ENCODE assay signal across 22 cellular contexts in the genomic region with DNA sequence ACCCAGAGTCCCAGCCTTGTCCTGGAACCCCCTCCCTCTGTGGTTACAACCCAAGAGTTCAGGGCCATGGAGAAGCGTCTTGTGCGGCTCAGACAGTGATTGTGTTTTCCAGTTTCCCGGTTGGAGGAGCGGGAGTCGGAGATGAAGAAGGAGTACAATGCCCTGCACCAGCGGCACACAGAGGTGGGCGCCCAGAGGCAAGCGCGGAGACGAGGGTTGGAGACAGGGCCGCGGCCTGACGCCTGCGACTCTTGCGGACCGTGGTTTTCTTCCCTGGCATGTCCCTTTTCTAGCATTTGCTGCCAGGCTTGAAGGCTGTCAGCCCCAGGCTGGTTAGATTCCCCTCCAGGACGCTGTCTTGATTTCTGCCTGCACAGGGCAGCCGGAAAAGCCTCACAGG.
"Had no signal": no experiment of that assay in that cellular context is flagged by ENCODE, and none has a peak within 500 bp of the region (broad histone marks: within the 10 kb centered on the region; RNA-seq: fewer than 3 reads in every experiment).

No MANE protein-coding gene starts in this region.

- H3K9me3 ChIP-seq: MG63, SK-N-SH had no signal

- H3K27me3 ChIP-seq: MG63 had no signal

- ATAC-seq: HepG2 had no signal

- H3K9me2 ChIP-seq: SK-N-SH had no signal

- DNase-seq: IMR-90, Karpas-422, KG1, MG63, NCI-H1092, NCI-H1105 treated with DMSO at 0.1 percent for 48 hours, NCI-H1417 treated with DMSO at 0.1 percent for 48 hours, NCI-H146, NCI-H1694 treated with DMSO at 0.1 percent for 48 hours, NCI-H2029, NCI-H2081 treated with DMSO at 0.1 percent for 48 hours, NCI-H2171, NCI-H226, NCI-H446, NCI-H510A, NCI-H524 treated with DMSO at 0.1 percent for 48 hours, NCI-H69, NCI-H774, RPMI8226, SHP77, SK-N-SH had no signal

- H3K4me2 ChIP-seq: SK-N-SH had no signal

- H3K4me3 ChIP-seq: MG63 had no signal
